In genomic region chr9:83459830-83460229, GRCh38 we compare ENCODE assay signal across 19 cellular contexts.
"Had no signal": no experiment of that assay in that cellular context is flagged by ENCODE, and none has a peak within 500 bp of the region (broad histone marks: within the 10 kb centered on the region; RNA-seq: fewer than 3 reads in every experiment).

No MANE protein-coding gene starts in this region.

- H3K36me3 Mint-ChIP-seq: mesothelial cell of epicardium; natural killer cell treated with Interleukin-12 subunit alpha and Interleukin-12 subunit beta and Interleukin-15 and Interleukin-18, amount 100 ng/mL, for 72 hours had no signal

- ATAC-seq: left lobe of liver; naive thymus-derived CD4-positive, alpha-beta T cell; right lobe of liver; upper lobe of right lung had no signal

- H3K9me3 Mint-ChIP-seq: natural killer cell treated with Interleukin-12 subunit alpha and Interleukin-12 subunit beta and Interleukin-15 and Interleukin-18, amount 100 ng/mL, for 72 hours had no signal

- H3K4me1 Mint-ChIP-seq: mesothelial cell of epicardium; naive thymus-derived CD4-positive, alpha-beta T cell had no signal

- H3K4me3 Mint-ChIP-seq: mesothelial cell of epicardium; naive thymus-derived CD4-positive, alpha-beta T cell; natural killer cell treated with Interleukin-12 subunit alpha and Interleukin-12 subunit beta and Interleukin-15 and Interleukin-18, amount 100 ng/mL, for 72 hours; stimulated activated naive CD8-positive, alpha-beta T cell treated with anti-CD3 and anti-CD28 coated beads, Interleukin-15, Interleukin-2, amounts not matched to agents 100 ng/mL and 50 ng/mL, for 24 hours had no signal

- H3K27ac Mint-ChIP-seq: mesothelial cell of epicardium; naive thymus-derived CD4-positive, alpha-beta T cell; natural killer cell treated with Interleukin-12 subunit alpha and Interleukin-12 subunit beta and Interleukin-15 and Interleukin-18, amount 100 ng/mL, for 72 hours; progenitor cell of endocrine pancreas; stimulated activated naive CD8-positive, alpha-beta T cell treated with anti-CD3 and anti-CD28 coated beads, Interleukin-15, Interleukin-2, amounts not matched to agents 100 ng/mL and 50 ng/mL, for 24 hours had no signal

- DNase-seq: heart right ventricle; islet precursor cell; mesendoderm; naive thymus-derived CD4-positive, alpha-beta T cell; ovary; right lobe of liver; stimulated activated CD4-positive, alpha-beta T cell treated with anti-CD3 and anti-CD28 coated beads, Interleukin-12 subunit alpha, Interleukin-12 subunit beta, amount 100 ng/mL, for 4 hours; stimulated activated CD4-positive, alpha-beta T cell treated with anti-CD3 and anti-CD28 coated beads, Interleukin-15, amount 100 ng/mL, for 24 hours; stimulated activated CD4-positive, alpha-beta T cell treated with anti-CD3 and anti-CD28 coated beads, Interleukin-2, amount 100 ng/mL, for 24 hours; stimulated activated CD4-positive, alpha-beta T cell treated with anti-CD3 and anti-CD28 coated beads, Interleukin-4, amount 100 ng/mL, for 1 hour; stimulated activated naive CD4-positive, alpha-beta T cell; tibial artery; trophoblast cell; upper lobe of right lung had no signal
